ENCODE assay signal across 16 cellular contexts in genomic region chr6:65123516-65123915, GRCh38.
DNase-seq lines count a peak whose midpoint lies in the region; TF ChIP-seq lines count a peak whose summit lies in the region.
"Had no signal": no experiment of that assay in that cellular context is flagged by ENCODE, and none has a peak within 500 bp of the region (broad histone marks: within the 10 kb centered on the region; RNA-seq: fewer than 3 reads in every experiment).

No MANE protein-coding gene starts in this region.

- H3K27ac ChIP-seq in SU-DHL-6 (ENCODE audit: low read depth, low read length) (no peak overlapping the region), spleen (no peak overlapping the region)
- H3K27ac ChIP-seq: 22Rv1, BLaER1, HL-60 had no signal

- H3K9ac ChIP-seq in SU-DHL-6 (ENCODE audit: low read length) = no peak overlapping the region
- H3K9ac ChIP-seq: BLaER1 had no signal

- H3K27me3 ChIP-seq in SU-DHL-6 (ENCODE audit: low read length) (no peaks in the 10 kb centered on the region), spleen (replicated peaks in 1 of 7) (no peaks in the 10 kb centered on the region)
- H3K27me3 ChIP-seq: BLaER1 had no signal

- 71 to 81% (median 76%) methylated on average over 1 of the region's 1 CpG for WGBS in spleen, 5 donors

- no peaks in the 10 kb centered on the region for H3F3A ChIP-seq in SU-DHL-6 (ENCODE audit: insufficient read depth)

- TF ChIP-seq POLR2A in spleen (IDR thresholded peaks at IDR 0.05) = no peak

- no peaks in the 10 kb centered on the region for H3K4me1 ChIP-seq in spleen
- H3K4me1 ChIP-seq: BLaER1 had no signal

- peak; percentile 24 for DNase-seq in NCI-H748 (lab: John Stamatoyannopoulos, UW; ENCODE audit: unreplicated experiment)
- DNase-seq in NCI-H748 treated with DMSO at 0.1 percent for 48 hours (lab: John Stamatoyannopoulos, UW) = no peak
- DNase-seq in iris pigment epithelial cell (ENCODE audit: low read depth) = peak; percentile 4
- DNase-seq in stimulated activated CD8-positive, alpha-beta memory T cell treated with anti-CD3 and anti-CD28 coated beads, Interleukin-4, amount 100 ng/mL, for 48 hours = no peak
- no peak for DNase-seq in HK-2 (ENCODE audit: unreplicated experiment)
- no peak for DNase-seq in spleen
- DNase-seq: AML-193; CD4-positive, CD25-positive, alpha-beta regulatory T cell; DMS53; GF-D8; HCEC 1CT; HFFc6 had no signal

- H4K20me1 ChIP-seq in SU-DHL-6 (ENCODE audit: low read depth, low read length) = no peaks in the 10 kb centered on the region
- H4K20me1 ChIP-seq: BLaER1 had no signal

- H3K9me3 ChIP-seq in SU-DHL-6 (ENCODE audit: insufficient read depth, low read length) (no peaks in the 10 kb centered on the region), spleen (no peaks in the 10 kb centered on the region)
- H3K9me3 ChIP-seq: BLaER1 had no signal

- H3K4me3 ChIP-seq in SU-DHL-6 (ENCODE audit: insufficient read depth, low read length, poor library complexity, severe bottlenecking) (no peak overlapping the region), spleen (no peak overlapping the region)
- H3K4me3 ChIP-seq: BLaER1 had no signal

- H2AFZ ChIP-seq in SU-DHL-6 (ENCODE audit: low read depth, low read length, severe bottlenecking) = peak overlapping the region; percentile 13

- TF ChIP-seq CTCF in SU-DHL-6 (IDR thresholded peaks at IDR 0.05; ENCODE audit: insufficient read depth, low read length, poor library complexity, severe bottlenecking) = no peak
- TF ChIP-seq CTCF in spleen (IDR thresholded peaks at IDR 0.05 in 8 of 11, conservative IDR thresholded peaks at IDR 0.05 in 3 of 11) = no peak

- no peaks in the 10 kb centered on the region for H3K9me2 ChIP-seq in SU-DHL-6 (replicated peaks; ENCODE audit: insufficient read depth, low read length)

- no peak overlapping the region for H3K4me2 ChIP-seq in SU-DHL-6 (ENCODE audit: low read depth, low read length, poor library complexity, severe bottlenecking)
- H3K4me2 ChIP-seq: BLaER1 had no signal

- intact Hi-C loops in spleen (cut with DNase I; ENCODE audit: low total_unique reads) = no loop called here

- no peaks in the 10 kb centered on the region for H3K79me2 ChIP-seq in SU-DHL-6 (ENCODE audit: insufficient read depth, low read length)

- H3K36me3 ChIP-seq in SU-DHL-6 (ENCODE audit: low read length) (no peaks in the 10 kb centered on the region), spleen (no peaks in the 10 kb centered on the region)
- H3K36me3 ChIP-seq: BLaER1 had no signal

Comparison
In these comparisons a context has a peak if more than half of its experiments do, and no peak if none do; other contexts are left out.
1. DNase-seq: peak in NCI-H748 (single experiment) and iris pigment epithelial cell (single experiment); none in NCI-H748 treated with DMSO at 0.1 percent for 48 hours (single experiment), stimulated activated CD8-positive, alpha-beta memory T cell treated with anti-CD3 and anti-CD28 coated beads, Interleukin-4, amount 100 ng/mL, for 48 hours (single experiment), HK-2 (single experiment) and spleen (single experiment).